8 cellular contexts compared by ENCODE assay signal in the genomic region with DNA sequence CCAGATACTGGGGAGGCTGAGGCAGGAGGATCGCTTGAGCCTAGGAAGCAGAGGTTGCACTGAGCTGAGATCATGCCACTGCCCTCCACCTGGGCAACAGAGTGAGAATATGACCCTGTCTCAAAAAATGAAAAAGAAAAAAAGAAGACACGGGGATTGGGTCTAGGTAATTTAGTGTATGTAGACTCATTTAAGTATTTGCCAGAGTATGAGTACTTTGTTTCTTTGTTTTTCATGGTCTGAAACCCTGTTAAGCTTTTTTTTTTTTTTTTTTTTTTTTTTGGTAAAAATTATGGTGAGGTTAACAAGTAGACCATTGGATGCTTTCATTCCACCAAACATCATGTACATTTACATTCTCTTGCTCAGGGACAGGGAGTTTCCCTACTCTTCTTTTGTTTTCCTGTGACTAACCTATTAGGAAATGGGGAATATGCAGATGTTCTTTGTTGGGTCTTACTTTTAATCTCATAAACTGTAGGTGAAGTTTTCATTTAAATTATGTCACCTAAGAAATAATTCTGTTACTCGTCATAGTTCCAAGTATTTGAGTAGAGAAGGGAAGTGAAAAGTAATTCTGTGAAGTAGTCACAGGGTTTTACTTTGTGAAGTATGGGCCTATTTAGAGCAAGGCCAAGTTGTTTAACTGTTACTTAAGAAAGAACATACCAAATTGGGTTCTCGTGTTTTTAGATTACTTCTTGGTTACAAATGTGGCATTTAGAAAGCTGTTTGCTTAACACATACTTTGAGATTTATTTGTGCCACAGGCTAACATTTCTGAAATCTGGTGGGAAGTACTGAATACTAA. TPM values are rescaled to one million over a fixed set of nuclear protein-coding genes. Genes with fewer than 3 reads are reported as not detected.
DNase-seq lines count a peak whose midpoint lies in the region; ATAC-seq and TF ChIP-seq lines count a peak whose summit lies in the region.
"Not testable (repeated sequence)": the region's sequence is repeated elsewhere in the genome, so short reads cannot be mapped to it uniquely, and the experiment has no call there.

No MANE protein-coding gene starts in this region.

- not testable (repeated sequence) for H3K9me3 ChIP-seq in CD4-positive, CD25-positive, alpha-beta regulatory T cell (ENCODE audit: control insufficient read depth in 2 of 2, low read length in 2 of 2)

- H3K4me3 ChIP-seq in CD4-positive, CD25-positive, alpha-beta regulatory T cell (ENCODE audit: low read depth, low read length) = peak overlapping the region; percentile 32

- H3K4me1 ChIP-seq in CD4-positive, CD25-positive, alpha-beta regulatory T cell (ENCODE audit: control insufficient read depth, insufficient read depth, low read length, poor library complexity, severe bottlenecking) = not testable (repeated sequence)

- peak overlapping the region in 1 of 4 donors; percentile 58 for H3K4me3 Mint-ChIP-seq in CD4-positive, CD25-positive, alpha-beta regulatory T cell
- peak overlapping the region; percentile 38 for H3K4me3 Mint-ChIP-seq in activated T-cell treated with anti-CD3 and anti-CD28 coated beads, Interleukin-2, amount 50 U/mL, for 24 hours
- H3K4me3 Mint-ChIP-seq in chondrocyte (ENCODE audit: unreplicated experiment) = not testable (repeated sequence)
- H3K4me3 Mint-ChIP-seq in natural killer cell treated with Interleukin-12 subunit alpha and Interleukin-12 subunit beta and Interleukin-15 and Interleukin-18, amount 100 ng/mL, for 72 hours = peak overlapping the region; percentile 72

- H3K36me3 Mint-ChIP-seq in CD4-positive, CD25-positive, alpha-beta regulatory T cell = peaks cover 32% of the 10 kb centered on the region
- H3K36me3 Mint-ChIP-seq in activated T-cell treated with anti-CD3 and anti-CD28 coated beads, Interleukin-2, amount 50 U/mL, for 24 hours (ENCODE audit: low read depth) = peaks cover 61% of the 10 kb centered on the region
- not testable (repeated sequence) for H3K36me3 Mint-ChIP-seq in chondrocyte (ENCODE audit: low read depth)
- peaks cover 21% of the 10 kb centered on the region for H3K36me3 Mint-ChIP-seq in natural killer cell treated with Interleukin-12 subunit alpha and Interleukin-12 subunit beta and Interleukin-15 and Interleukin-18, amount 100 ng/mL, for 72 hours

- not testable (repeated sequence) for H3K36me3 ChIP-seq in CD4-positive, CD25-positive, alpha-beta regulatory T cell (ENCODE audit: control insufficient read depth, insufficient read depth, low read length)

- peaks cover 18 to 54% (median 31%) of the 10 kb centered on the region in 4 donors for H3K4me1 Mint-ChIP-seq in CD4-positive, CD25-positive, alpha-beta regulatory T cell
- peaks cover 32% of the 10 kb centered on the region for H3K4me1 Mint-ChIP-seq in activated T-cell treated with anti-CD3 and anti-CD28 coated beads, Interleukin-2, amount 50 U/mL, for 24 hours (ENCODE audit: low read depth)
- peaks cover 24% of the 10 kb centered on the region for H3K4me1 Mint-ChIP-seq in chondrocyte (ENCODE audit: low read depth)
- H3K4me1 Mint-ChIP-seq in natural killer cell treated with Interleukin-12 subunit alpha and Interleukin-12 subunit beta and Interleukin-15 and Interleukin-18, amount 100 ng/mL, for 72 hours (ENCODE audit: low read depth in 2 of 2) = peaks cover 27 to 30% of the 10 kb centered on the region in 2 donors

- not testable (repeated sequence) for H3K27me3 ChIP-seq in CD4-positive, CD25-positive, alpha-beta regulatory T cell (ENCODE audit: control insufficient read depth, insufficient read depth, low read length)

- DNase-seq in CD4-positive, CD25-positive, alpha-beta regulatory T cell = peak in 1 of 3 donors; percentile 83
- not testable (repeated sequence) for DNase-seq in activated T-cell treated with anti-CD3 and anti-CD28 coated beads, Interleukin-2, amount 50 U/mL, for 24 hours; chondrocyte (ENCODE audit: low spot score); natural killer cell treated with Interleukin-12 subunit alpha and Interleukin-12 subunit beta and Interleukin-15 and Interleukin-18, amount 100 ng/mL, for 72 hours (ENCODE audit: low spot score)

- ATAC-seq in CD4-positive, CD25-positive, alpha-beta regulatory T cell (ENCODE audit: low read depth in 2 of 2) = peak; percentile 88 to 89
- ATAC-seq in GM18909 (IDR thresholded peaks at IDR 0.05; ENCODE audit: poor library complexity, unreplicated experiment) = peak; percentile 49
- ATAC-seq in GM21717 (IDR thresholded peaks at IDR 0.05; ENCODE audit: unreplicated experiment) = peak; percentile 61
- peak; percentile 67 for ATAC-seq in HG03025 (IDR thresholded peaks at IDR 0.05; ENCODE audit: low FRiP score, unreplicated experiment)
- ATAC-seq in HG03565 (IDR thresholded peaks at IDR 0.05; ENCODE audit: unreplicated experiment) = peak; percentile 43
- ATAC-seq in natural killer cell treated with Interleukin-12 subunit alpha and Interleukin-12 subunit beta and Interleukin-15 and Interleukin-18, amount 100 ng/mL, for 72 hours = peak; percentile 88 to 90

- H3K27ac ChIP-seq in CD4-positive, CD25-positive, alpha-beta regulatory T cell (ENCODE audit: insufficient read depth, low read length, poor library complexity, severe bottlenecking) = not testable (repeated sequence)

- H3K27ac Mint-ChIP-seq in CD4-positive, CD25-positive, alpha-beta regulatory T cell = peak overlapping the region in 1 of 3 donors; percentile 95
- peak overlapping the region; percentile 87 for H3K27ac Mint-ChIP-seq in activated T-cell treated with anti-CD3 and anti-CD28 coated beads, Interleukin-2, amount 50 U/mL, for 24 hours
- peak overlapping the region; percentile 79 for H3K27ac Mint-ChIP-seq in chondrocyte (ENCODE audit: unreplicated experiment)
- peak overlapping the region; percentile 90 to 93 for H3K27ac Mint-ChIP-seq in natural killer cell treated with Interleukin-12 subunit alpha and Interleukin-12 subunit beta and Interleukin-15 and Interleukin-18, amount 100 ng/mL, for 72 hours

- not testable (repeated sequence) for H3K9me3 Mint-ChIP-seq in CD4-positive, CD25-positive, alpha-beta regulatory T cell; activated T-cell treated with anti-CD3 and anti-CD28 coated beads, Interleukin-2, amount 50 U/mL, for 24 hours; chondrocyte (ENCODE audit: low read depth); natural killer cell treated with Interleukin-12 subunit alpha and Interleukin-12 subunit beta and Interleukin-15 and Interleukin-18, amount 100 ng/mL, for 72 hours

- not testable (repeated sequence) for TF ChIP-seq CTCF in chondrocyte (IDR thresholded peaks at IDR 0.05)

- H3K27me3 Mint-ChIP-seq in CD4-positive, CD25-positive, alpha-beta regulatory T cell; activated T-cell treated with anti-CD3 and anti-CD28 coated beads, Interleukin-2, amount 50 U/mL, for 24 hours; chondrocyte (ENCODE audit: low read depth); natural killer cell treated with Interleukin-12 subunit alpha and Interleukin-12 subunit beta and Interleukin-15 and Interleukin-18, amount 100 ng/mL, for 72 hours: not testable (repeated sequence)

RNA-seq across cellular contexts. Expression of a gene that starts 25.5 kb away (rescaled TPM):
- total RNA-seq in CD4-positive, CD25-positive, alpha-beta regulatory T cell = 31.2 TPM
- 10 to 100 TPM in 2 of 4 donors, 1 to 10 TPM in 2; 7.1 to 18.7 (median 9.6) TPM for polyA plus RNA-seq in CD4-positive, CD25-positive, alpha-beta regulatory T cell
- total RNA-seq in chondrocyte = 14.3 to 19.3 TPM (median 16.0 TPM) in 3 replicates
- total RNA-seq in natural killer cell treated with Interleukin-12 subunit alpha and Interleukin-12 subunit beta and Interleukin-15 and Interleukin-18, amount 100 ng/mL, for 72 hours = 10 to 100 TPM; 53.7 to 80.1 TPM
